In genomic region chr12:12534975-12535374, GRCh38 we compare ENCODE assay signal across 21 cellular contexts. TPM values are rescaled to one million over a fixed set of nuclear protein-coding genes. Genes with fewer than 3 reads are reported as not detected.
A peak's percentile ranks its signal among the peaks of the same experiment; 100 is the strongest.
DNase-seq lines count a peak whose midpoint lies in the region; ATAC-seq and TF ChIP-seq lines count a peak whose summit lies in the region.
"Had no signal": no experiment of that assay in that cellular context is flagged by ENCODE, and none has a peak within 500 bp of the region (broad histone marks: within the 10 kb centered on the region; RNA-seq: fewer than 3 reads in every experiment).

No MANE protein-coding gene starts in this region.

- peak overlapping the region; percentile 14 for H3K4me3 ChIP-seq in CD4-positive, CD25-positive, alpha-beta regulatory T cell (ENCODE audit: low read depth, low read length)
- H3K4me3 ChIP-seq in hepatocyte, result no peak overlapping the region
- H3K4me3 ChIP-seq: BLaER1, breast epithelium, esophagus squamous epithelium had no signal

- peak overlapping the region; percentile 66 to 92 (median 91) for H3K27ac Mint-ChIP-seq in CD4-positive, CD25-positive, alpha-beta regulatory T cell
- H3K27ac Mint-ChIP-seq in T-helper 17 cell, result peak overlapping the region; percentile 91
- no peak overlapping the region for H3K27ac Mint-ChIP-seq in natural killer cell
- H3K27ac Mint-ChIP-seq: memory B cell; stimulated activated memory B cell treated with anti-CD40 and anti-IgM and Interleukin-4, amounts not matched to agents 10 μg/mL and 1 μg/mL and 100 μg/mL, for 72 hours had no signal

- ATAC-seq in CD4-positive, CD25-positive, alpha-beta regulatory T cell (ENCODE audit: low read depth in 2 of 2), result no peak
- ATAC-seq in T-helper 17 cell (no peak), natural killer cell (no peak), GM18498 (IDR thresholded peaks at IDR 0.05; ENCODE audit: unreplicated experiment) (no peak)
- ATAC-seq: stimulated activated memory B cell treated with anti-CD40 and anti-IgM and Interleukin-4, amounts not matched to agents 10 μg/mL and 1 μg/mL and 100 μg/mL, for 72 hours had no signal

- peaks cover 11% of the 10 kb centered on the region for H3K36me3 ChIP-seq in CD4-positive, CD25-positive, alpha-beta regulatory T cell (ENCODE audit: control insufficient read depth, insufficient read depth, low read length)
- H3K36me3 ChIP-seq in hepatocyte (replicated peaks; ENCODE audit: insufficient read depth, low read depth), result no peaks in the 10 kb centered on the region
- H3K36me3 ChIP-seq: BLaER1, breast epithelium, esophagus squamous epithelium, WERI-Rb-1 had no signal

- H3K4me2 ChIP-seq in hepatocyte, result no peak overlapping the region
- H3K4me2 ChIP-seq: KMS-11 had no signal

- intact Hi-C loops in natural killer cell (cut with micrococcal nuclease), result no loop called here

- no peaks in the 10 kb centered on the region for H3K27me3 Mint-ChIP-seq in CD4-positive, CD25-positive, alpha-beta regulatory T cell
- H3K27me3 Mint-ChIP-seq in T-helper 17 cell, result no peaks in the 10 kb centered on the region
- H3K27me3 Mint-ChIP-seq in natural killer cell (ENCODE audit: low read depth in 2 of 2), result no peaks in the 10 kb centered on the region
- H3K27me3 Mint-ChIP-seq: memory B cell; stimulated activated memory B cell treated with anti-CD40 and anti-IgM and Interleukin-4, amounts not matched to agents 10 μg/mL and 1 μg/mL and 100 μg/mL, for 72 hours had no signal

- no peaks in the 10 kb centered on the region for H3K9me3 Mint-ChIP-seq in CD4-positive, CD25-positive, alpha-beta regulatory T cell
- no peaks in the 10 kb centered on the region for H3K9me3 Mint-ChIP-seq in natural killer cell
- H3K9me3 Mint-ChIP-seq: memory B cell; nephron; stimulated activated memory B cell treated with anti-CD40 and anti-IgM and Interleukin-4, amounts not matched to agents 10 μg/mL and 1 μg/mL and 100 μg/mL, for 72 hours had no signal

- H4K20me1 ChIP-seq in hepatocyte (ENCODE audit: insufficient read depth, poor library complexity, severe bottlenecking), result no peaks in the 10 kb centered on the region
- H4K20me1 ChIP-seq: BLaER1 had no signal

- no peaks in the 10 kb centered on the region for H3K9me3 ChIP-seq in CD4-positive, CD25-positive, alpha-beta regulatory T cell (ENCODE audit: control insufficient read depth in 2 of 2, low read length in 2 of 2)
- H3K9me3 ChIP-seq in T-helper 17 cell (ENCODE audit: control insufficient read depth, low read length, poor library complexity, severe bottlenecking), result no peaks in the 10 kb centered on the region
- H3K9me3 ChIP-seq in hepatocyte (ENCODE audit: low read depth), result no peaks in the 10 kb centered on the region
- H3K9me3 ChIP-seq: BLaER1, breast epithelium, esophagus squamous epithelium had no signal

- peak overlapping the region; percentile 14 to 76 (median 68) for H3K4me3 Mint-ChIP-seq in CD4-positive, CD25-positive, alpha-beta regulatory T cell
- H3K4me3 Mint-ChIP-seq in T-helper 17 cell (peak overlapping the region; percentile 57), natural killer cell (no peak overlapping the region)
- H3K4me3 Mint-ChIP-seq: memory B cell; nephron; stimulated activated memory B cell treated with anti-CD40 and anti-IgM and Interleukin-4, amounts not matched to agents 10 μg/mL and 1 μg/mL and 100 μg/mL, for 72 hours had no signal

- H3K4me1 Mint-ChIP-seq in CD4-positive, CD25-positive, alpha-beta regulatory T cell, result peaks cover 37 to 74% (median 54%) of the 10 kb centered on the region in 4 donors
- H3K4me1 Mint-ChIP-seq in T-helper 17 cell (peaks cover 21% of the 10 kb centered on the region), natural killer cell (no peaks in the 10 kb centered on the region)

- peaks cover 15% of the 10 kb centered on the region for H3K36me3 Mint-ChIP-seq in CD4-positive, CD25-positive, alpha-beta regulatory T cell
- no peaks in the 10 kb centered on the region for H3K36me3 Mint-ChIP-seq in T-helper 17 cell (ENCODE audit: low read depth)
- no peaks in the 10 kb centered on the region for H3K36me3 Mint-ChIP-seq in natural killer cell
- H3K36me3 Mint-ChIP-seq: memory B cell; stimulated activated memory B cell treated with anti-CD40 and anti-IgM and Interleukin-4, amounts not matched to agents 10 μg/mL and 1 μg/mL and 100 μg/mL, for 72 hours had no signal

- no peak for TF ChIP-seq CTCF in hepatocyte (IDR thresholded peaks at IDR 0.05; ENCODE audit: poor library complexity)
- TF ChIP-seq CTCF in natural killer cell (IDR thresholded peaks at IDR 0.05), result no peak

- H3K4me1 ChIP-seq in CD4-positive, CD25-positive, alpha-beta regulatory T cell (ENCODE audit: control insufficient read depth, insufficient read depth, low read length, poor library complexity, severe bottlenecking), result peaks cover 43% of the 10 kb centered on the region
- peaks cover 46% of the 10 kb centered on the region for H3K4me1 ChIP-seq in hepatocyte (ENCODE audit: insufficient read depth)

- WGBS in hepatocyte (ENCODE audit: low lambda C conversion rate, missing lambda C conversion rate), result 76% methylated on average over 4 of the region's 4 CpGs

- H3K27me3 ChIP-seq in CD4-positive, CD25-positive, alpha-beta regulatory T cell (ENCODE audit: control insufficient read depth, insufficient read depth, low read length), result no peaks in the 10 kb centered on the region
- no peaks in the 10 kb centered on the region for H3K27me3 ChIP-seq in hepatocyte
- H3K27me3 ChIP-seq: BLaER1, breast epithelium, esophagus squamous epithelium had no signal

- peak overlapping the region; percentile 52 for H3K27ac ChIP-seq in CD4-positive, CD25-positive, alpha-beta regulatory T cell (ENCODE audit: insufficient read depth, low read length, poor library complexity, severe bottlenecking)
- H3K27ac ChIP-seq in hepatocyte, result peak overlapping the region; percentile 95
- H3K27ac ChIP-seq: BLaER1, esophagus squamous epithelium, KMS-11, WERI-Rb-1 had no signal

- no peaks in the 10 kb centered on the region for H3K9me2 ChIP-seq in hepatocyte (replicated peaks; ENCODE audit: insufficient read depth)

- H2AFZ ChIP-seq in hepatocyte, result no peak overlapping the region

- DNase-seq in NCI-H2029 treated with DMSO at 0.1 percent for 48 hours (lab: John Stamatoyannopoulos, UW) (peak; percentile 36), NCI-H2029 (lab: John Stamatoyannopoulos, UW) (no peak), T-helper 17 cell (no peak), hepatocyte (ENCODE audit: low spot score) (no peak), natural killer cell (no peak), glomerular visceral epithelial cell (ENCODE audit: extremely low spot score) (no peak)
- no peak for DNase-seq in CD4-positive, CD25-positive, alpha-beta regulatory T cell
- DNase-seq: activated naive CD4-positive, alpha-beta T cell treated with anti-CD3 and anti-CD28 coated beads, Interleukin-2, amount 50 U/mL, for 16 hours; DMS79 treated with DMSO at 0.1 percent for 48 hours; esophagus squamous epithelium; H7; head of caudate nucleus; T-helper 1 cell; WERI-Rb-1 had no signal

- H3K79me2 ChIP-seq in hepatocyte, result peaks cover 72% of the 10 kb centered on the region

RNA-seq across cellular contexts. Expression of gene DUSP16, which starts 27.7 kb away (rescaled TPM):
- 108 TPM for total RNA-seq in CD4-positive, CD25-positive, alpha-beta regulatory T cell
- polyA plus RNA-seq in CD4-positive, CD25-positive, alpha-beta regulatory T cell, result 10 to 100 TPM; 29.4 to 40.7 (median 30.2) TPM
- 10 to 100 TPM; 81.1 to 94.8 TPM for total RNA-seq in T-helper 17 cell
- total RNA-seq in hepatocyte, result 74.1 and 78.0 TPM in 2 replicates
- polyA plus RNA-seq in hepatocyte, result 13.4 and 14.3 TPM in 2 replicates
- 10 to 100 TPM in 1 of 3 donors, 1 to 10 TPM in 2; 6.9 to 19.9 (median 10.0) TPM for total RNA-seq in natural killer cell

Comparison
In these comparisons a context has a peak if more than half of its experiments do, and no peak if none do; other contexts are left out.
1. H3K27ac Mint-ChIP-seq: peak in CD4-positive, CD25-positive, alpha-beta regulatory T cell (3 of 3) and T-helper 17 cell (single experiment); none in natural killer cell (0 of 2).